1 cellular context compared by ENCODE assay signal in the genomic region with DNA sequence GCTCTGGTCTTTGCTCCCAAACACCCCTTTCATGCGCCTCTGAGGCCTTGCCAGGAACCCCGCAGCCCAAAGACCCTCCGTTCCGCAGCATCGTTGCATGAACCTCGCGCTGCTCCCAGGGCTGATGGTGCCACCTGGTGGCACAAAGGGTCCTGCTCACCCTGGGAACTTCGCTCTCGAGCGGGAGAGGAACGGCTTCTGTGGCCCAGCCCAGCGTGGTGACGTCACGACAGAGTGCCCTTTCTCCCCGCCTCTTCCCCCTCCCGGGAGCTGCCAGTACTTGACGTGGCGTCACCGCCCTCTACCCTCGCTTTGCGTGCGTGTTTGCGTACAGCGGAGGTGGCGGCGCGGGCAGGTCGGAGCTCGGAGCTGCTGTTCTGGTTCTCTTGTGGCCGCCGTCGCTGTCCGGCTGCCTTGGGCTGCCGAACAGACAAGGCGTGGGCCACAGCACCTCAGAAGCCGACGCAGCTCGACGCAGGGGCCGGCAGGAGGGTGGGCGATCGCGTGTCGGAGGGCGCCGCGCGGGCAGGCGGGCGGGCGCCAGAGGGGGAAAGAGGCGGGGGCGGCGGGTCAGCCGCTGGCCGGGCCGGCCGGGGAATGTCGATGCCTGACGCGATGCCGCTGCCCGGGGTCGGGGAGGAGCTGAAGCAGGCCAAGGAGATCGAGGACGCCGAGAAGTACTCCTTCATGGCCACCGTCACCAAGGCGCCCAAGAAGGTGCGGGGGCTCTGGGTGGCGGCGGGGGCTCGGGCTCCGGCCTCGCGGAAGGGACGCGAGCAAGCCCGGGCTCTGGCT.
A peak's percentile ranks its signal among the peaks of the same experiment; 100 is the strongest.
TF ChIP-seq lines count a peak whose summit lies in the region.

A gene (plus strand): TSS at position 310 of the 795 bp plus-strand sequence. CDS start 288 bp downstream, at position 598.

TF ChIP-seq in HepG2, 621 proteins besides CTCF, POLR2A, EP300 and RAD21 (continued from another document and continues in another):
- TF ChIP-seq, protein P1, sequence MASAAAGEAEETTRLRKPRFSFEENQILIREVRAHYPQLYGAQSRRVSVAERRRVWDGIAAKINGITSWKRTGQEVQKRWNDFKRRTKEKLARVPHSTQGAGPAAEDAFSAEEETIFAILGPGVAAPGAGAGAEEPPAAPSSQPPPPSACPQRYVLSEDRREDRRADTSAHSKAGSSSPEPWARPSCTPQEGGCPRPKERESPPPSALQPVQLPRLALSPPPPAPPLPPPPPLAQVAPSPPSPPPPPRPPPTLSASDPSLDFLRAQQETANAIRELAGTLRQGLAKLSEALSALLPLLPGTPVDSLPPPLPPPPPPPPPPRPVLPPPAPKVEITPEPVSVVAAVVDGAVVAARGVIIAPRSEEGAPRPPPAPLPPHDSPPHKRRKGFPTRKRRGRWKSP (CRISPR knock-in tag; IDR thresholded peaks at IDR 0.05): peak; percentile 65
- peak; percentile 42 for TF ChIP-seq HNRNPK (IDR thresholded peaks at IDR 0.05; ENCODE audit: low read depth, low read length, poor library complexity, severe bottlenecking)
- TF ChIP-seq, protein P2, sequence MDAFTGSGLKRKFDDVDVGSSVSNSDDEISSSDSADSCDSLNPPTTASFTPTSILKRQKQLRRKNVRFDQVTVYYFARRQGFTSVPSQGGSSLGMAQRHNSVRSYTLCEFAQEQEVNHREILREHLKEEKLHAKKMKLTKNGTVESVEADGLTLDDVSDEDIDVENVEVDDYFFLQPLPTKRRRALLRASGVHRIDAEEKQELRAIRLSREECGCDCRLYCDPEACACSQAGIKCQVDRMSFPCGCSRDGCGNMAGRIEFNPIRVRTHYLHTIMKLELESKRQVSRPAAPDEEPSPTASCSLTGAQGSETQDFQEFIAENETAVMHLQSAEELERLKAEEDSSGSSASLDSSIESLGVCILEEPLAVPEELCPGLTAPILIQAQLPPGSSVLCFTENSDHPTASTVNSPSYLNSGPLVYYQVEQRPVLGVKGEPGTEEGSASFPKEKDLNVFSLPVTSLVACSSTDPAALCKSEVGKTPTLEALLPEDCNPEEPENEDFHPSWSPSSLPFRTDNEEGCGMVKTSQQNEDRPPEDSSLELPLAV (CRISPR knock-in tag; conservative IDR thresholded peaks at IDR 0.05; ENCODE audit: low read depth): no peak
- no peak for TF ChIP-seq RBM22 (optimal IDR thresholded peaks at IDR 0.05; ENCODE audit: low read length)
- peak; percentile 85; the same call in 1 of the 2 replicates for TF ChIP-seq KAT7 (CRISPR knock-in tag; IDR thresholded peaks at IDR 0.05; ENCODE audit: borderline replicate concordance)
- no peak for TF ChIP-seq ZNF225 (CRISPR knock-in tag; IDR thresholded peaks at IDR 0.05)
- no peak for TF ChIP-seq SOX6 (IDR thresholded peaks at IDR 0.05)
- TF ChIP-seq SOX6 (CRISPR knock-in tag; IDR thresholded peaks at IDR 0.05): peak; percentile 59; the same call in 1 of the 2 replicates
- TF ChIP-seq ZNF629 (CRISPR knock-in tag; conservative IDR thresholded peaks at IDR 0.05): no peak
- TF ChIP-seq, protein P3, sequence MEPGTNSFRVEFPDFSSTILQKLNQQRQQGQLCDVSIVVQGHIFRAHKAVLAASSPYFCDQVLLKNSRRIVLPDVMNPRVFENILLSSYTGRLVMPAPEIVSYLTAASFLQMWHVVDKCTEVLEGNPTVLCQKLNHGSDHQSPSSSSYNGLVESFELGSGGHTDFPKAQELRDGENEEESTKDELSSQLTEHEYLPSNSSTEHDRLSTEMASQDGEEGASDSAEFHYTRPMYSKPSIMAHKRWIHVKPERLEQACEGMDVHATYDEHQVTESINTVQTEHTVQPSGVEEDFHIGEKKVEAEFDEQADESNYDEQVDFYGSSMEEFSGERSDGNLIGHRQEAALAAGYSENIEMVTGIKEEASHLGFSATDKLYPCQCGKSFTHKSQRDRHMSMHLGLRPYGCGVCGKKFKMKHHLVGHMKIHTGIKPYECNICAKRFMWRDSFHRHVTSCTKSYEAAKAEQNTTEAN (CRISPR knock-in tag; conservative IDR thresholded peaks at IDR 0.05): peak; percentile 31; the same call in 1 of the 2 replicates
- TF ChIP-seq HNF4G (IDR thresholded peaks at IDR 0.05; ENCODE audit: borderline replicate concordance, low read depth, low read length): no peak
- 0 out of 2 replicates have a peak, but pooled peaks have one; percentile 61 for TF ChIP-seq HNF4G (CRISPR knock-in tag; IDR thresholded peaks at IDR 0.05; ENCODE audit: borderline replicate concordance, low read depth)
- peak; percentile 37; the same call in 1 of the 2 replicates for TF ChIP-seq HIVEP1 (CRISPR knock-in tag; IDR thresholded peaks at IDR 0.05)
- TF ChIP-seq PCBP1 (IDR thresholded peaks at IDR 0.05; ENCODE audit: borderline replicate concordance, low read depth, low read length): no peak
- TF ChIP-seq ZFP1 (CRISPR knock-in tag; IDR thresholded peaks at IDR 0.05): peak; percentile 19; the same call in 1 of the 2 replicates
- TF ChIP-seq ZFP37 (CRISPR knock-in tag; IDR thresholded peaks at IDR 0.05; ENCODE audit: borderline replicate concordance): 0 out of 2 replicates have a peak, but pooled peaks have one; percentile 74
- no peak for TF ChIP-seq ATRX (CRISPR knock-in tag; IDR thresholded peaks at IDR 0.05; ENCODE audit: borderline replicate concordance)
- no peak; the same call in 1 of the 2 replicates for TF ChIP-seq SOX13 (IDR thresholded peaks at IDR 0.05)
- peak in 1 of 2 experiments; percentile 73; a peak in 2 of 4 replicates for TF ChIP-seq SOX13 (CRISPR knock-in tag; conservative IDR thresholded peaks at IDR 0.05 in 1 of 2, IDR thresholded peaks at IDR 0.05 in 1 of 2)
- TF ChIP-seq ATM (IDR thresholded peaks at IDR 0.05; ENCODE audit: borderline replicate concordance): no peak
- TF ChIP-seq SP140L (CRISPR knock-in tag; IDR thresholded peaks at IDR 0.05; ENCODE audit: borderline replicate concordance): 0 out of 2 replicates have a peak, but pooled peaks have one; percentile 65
- TF ChIP-seq, protein P4, sequence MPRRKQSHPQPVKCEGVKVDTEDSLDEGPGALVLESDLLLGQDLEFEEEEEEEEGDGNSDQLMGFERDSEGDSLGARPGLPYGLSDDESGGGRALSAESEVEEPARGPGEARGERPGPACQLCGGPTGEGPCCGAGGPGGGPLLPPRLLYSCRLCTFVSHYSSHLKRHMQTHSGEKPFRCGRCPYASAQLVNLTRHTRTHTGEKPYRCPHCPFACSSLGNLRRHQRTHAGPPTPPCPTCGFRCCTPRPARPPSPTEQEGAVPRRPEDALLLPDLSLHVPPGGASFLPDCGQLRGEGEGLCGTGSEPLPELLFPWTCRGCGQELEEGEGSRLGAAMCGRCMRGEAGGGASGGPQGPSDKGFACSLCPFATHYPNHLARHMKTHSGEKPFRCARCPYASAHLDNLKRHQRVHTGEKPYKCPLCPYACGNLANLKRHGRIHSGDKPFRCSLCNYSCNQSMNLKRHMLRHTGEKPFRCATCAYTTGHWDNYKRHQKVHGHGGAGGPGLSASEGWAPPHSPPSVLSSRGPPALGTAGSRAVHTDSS (CRISPR knock-in tag; conservative IDR thresholded peaks at IDR 0.05): no peak
- no peak for TF ChIP-seq SRSF9 (IDR thresholded peaks at IDR 0.05; ENCODE audit: borderline replicate concordance, insufficient read depth, low read depth, low read length, poor library complexity, severe bottlenecking)
- TF ChIP-seq, protein P5, sequence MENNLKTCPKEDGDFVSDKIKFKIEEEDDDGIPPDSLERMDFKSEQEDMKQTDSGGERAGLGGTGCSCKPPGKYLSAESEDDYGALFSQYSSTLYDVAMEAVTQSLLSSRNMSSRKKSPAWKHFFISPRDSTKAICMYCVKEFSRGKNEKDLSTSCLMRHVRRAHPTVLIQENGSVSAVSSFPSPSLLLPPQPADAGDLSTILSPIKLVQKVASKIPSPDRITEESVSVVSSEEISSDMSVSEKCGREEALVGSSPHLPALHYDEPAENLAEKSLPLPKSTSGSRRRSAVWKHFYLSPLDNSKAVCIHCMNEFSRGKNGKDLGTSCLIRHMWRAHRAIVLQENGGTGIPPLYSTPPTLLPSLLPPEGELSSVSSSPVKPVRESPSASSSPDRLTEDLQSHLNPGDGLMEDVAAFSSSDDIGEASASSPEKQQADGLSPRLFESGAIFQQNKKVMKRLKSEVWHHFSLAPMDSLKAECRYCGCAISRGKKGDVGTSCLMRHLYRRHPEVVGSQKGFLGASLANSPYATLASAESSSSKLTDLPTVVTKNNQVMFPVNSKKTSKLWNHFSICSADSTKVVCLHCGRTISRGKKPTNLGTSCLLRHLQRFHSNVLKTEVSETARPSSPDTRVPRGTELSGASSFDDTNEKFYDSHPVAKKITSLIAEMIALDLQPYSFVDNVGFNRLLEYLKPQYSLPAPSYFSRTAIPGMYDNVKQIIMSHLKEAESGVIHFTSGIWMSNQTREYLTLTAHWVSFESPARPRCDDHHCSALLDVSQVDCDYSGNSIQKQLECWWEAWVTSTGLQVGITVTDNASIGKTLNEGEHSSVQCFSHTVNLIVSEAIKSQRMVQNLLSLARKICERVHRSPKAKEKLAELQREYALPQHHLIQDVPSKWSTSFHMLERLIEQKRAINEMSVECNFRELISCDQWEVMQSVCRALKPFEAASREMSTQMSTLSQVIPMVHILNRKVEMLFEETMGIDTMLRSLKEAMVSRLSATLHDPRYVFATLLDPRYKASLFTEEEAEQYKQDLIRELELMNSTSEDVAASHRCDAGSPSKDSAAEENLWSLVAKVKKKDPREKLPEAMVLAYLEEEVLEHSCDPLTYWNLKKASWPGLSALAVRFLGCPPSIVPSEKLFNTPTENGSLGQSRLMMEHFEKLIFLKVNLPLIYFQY (CRISPR knock-in tag; IDR thresholded peaks at IDR 0.05; ENCODE audit: borderline replicate concordance): peak; percentile 21; the same call in 1 of the 2 replicates
- TF ChIP-seq, protein P6, sequence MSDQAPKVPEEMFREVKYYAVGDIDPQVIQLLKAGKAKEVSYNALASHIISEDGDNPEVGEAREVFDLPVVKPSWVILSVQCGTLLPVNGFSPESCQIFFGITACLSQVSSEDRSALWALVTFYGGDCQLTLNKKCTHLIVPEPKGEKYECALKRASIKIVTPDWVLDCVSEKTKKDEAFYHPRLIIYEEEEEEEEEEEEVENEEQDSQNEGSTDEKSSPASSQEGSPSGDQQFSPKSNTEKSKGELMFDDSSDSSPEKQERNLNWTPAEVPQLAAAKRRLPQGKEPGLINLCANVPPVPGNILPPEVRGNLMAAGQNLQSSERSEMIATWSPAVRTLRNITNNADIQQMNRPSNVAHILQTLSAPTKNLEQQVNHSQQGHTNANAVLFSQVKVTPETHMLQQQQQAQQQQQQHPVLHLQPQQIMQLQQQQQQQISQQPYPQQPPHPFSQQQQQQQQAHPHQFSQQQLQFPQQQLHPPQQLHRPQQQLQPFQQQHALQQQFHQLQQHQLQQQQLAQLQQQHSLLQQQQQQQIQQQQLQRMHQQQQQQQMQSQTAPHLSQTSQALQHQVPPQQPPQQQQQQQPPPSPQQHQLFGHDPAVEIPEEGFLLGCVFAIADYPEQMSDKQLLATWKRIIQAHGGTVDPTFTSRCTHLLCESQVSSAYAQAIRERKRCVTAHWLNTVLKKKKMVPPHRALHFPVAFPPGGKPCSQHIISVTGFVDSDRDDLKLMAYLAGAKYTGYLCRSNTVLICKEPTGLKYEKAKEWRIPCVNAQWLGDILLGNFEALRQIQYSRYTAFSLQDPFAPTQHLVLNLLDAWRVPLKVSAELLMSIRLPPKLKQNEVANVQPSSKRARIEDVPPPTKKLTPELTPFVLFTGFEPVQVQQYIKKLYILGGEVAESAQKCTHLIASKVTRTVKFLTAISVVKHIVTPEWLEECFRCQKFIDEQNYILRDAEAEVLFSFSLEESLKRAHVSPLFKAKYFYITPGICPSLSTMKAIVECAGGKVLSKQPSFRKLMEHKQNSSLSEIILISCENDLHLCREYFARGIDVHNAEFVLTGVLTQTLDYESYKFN (CRISPR knock-in tag; conservative IDR thresholded peaks at IDR 0.05): peak; percentile 37
- peak; percentile 31; the same call in 1 of the 2 replicates for TF ChIP-seq ZFP82 (CRISPR knock-in tag; IDR thresholded peaks at IDR 0.05; ENCODE audit: borderline replicate concordance)
- no peak; the same call in 1 of the 2 replicates for TF ChIP-seq CHD2 (IDR thresholded peaks at IDR 0.05; ENCODE audit: low read depth, low read length)
- TF ChIP-seq ZFP90 (CRISPR knock-in tag; IDR thresholded peaks at IDR 0.05; ENCODE audit: borderline replicate concordance): peak; percentile 71; the same call in 1 of the 2 replicates
- TF ChIP-seq PHF8 (CRISPR knock-in tag; IDR thresholded peaks at IDR 0.05): peak; percentile 96
- TF ChIP-seq, protein P7, sequence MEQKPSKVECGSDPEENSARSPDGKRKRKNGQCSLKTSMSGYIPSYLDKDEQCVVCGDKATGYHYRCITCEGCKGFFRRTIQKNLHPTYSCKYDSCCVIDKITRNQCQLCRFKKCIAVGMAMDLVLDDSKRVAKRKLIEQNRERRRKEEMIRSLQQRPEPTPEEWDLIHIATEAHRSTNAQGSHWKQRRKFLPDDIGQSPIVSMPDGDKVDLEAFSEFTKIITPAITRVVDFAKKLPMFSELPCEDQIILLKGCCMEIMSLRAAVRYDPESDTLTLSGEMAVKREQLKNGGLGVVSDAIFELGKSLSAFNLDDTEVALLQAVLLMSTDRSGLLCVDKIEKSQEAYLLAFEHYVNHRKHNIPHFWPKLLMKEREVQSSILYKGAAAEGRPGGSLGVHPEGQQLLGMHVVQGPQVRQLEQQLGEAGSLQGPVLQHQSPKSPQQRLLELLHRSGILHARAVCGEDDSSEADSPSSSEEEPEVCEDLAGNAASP (CRISPR knock-in tag; IDR thresholded peaks at IDR 0.05; ENCODE audit: borderline replicate concordance): peak; percentile 77
- no peak for TF ChIP-seq ZNF20 (CRISPR knock-in tag; IDR thresholded peaks at IDR 0.05)
- TF ChIP-seq, protein P8, sequence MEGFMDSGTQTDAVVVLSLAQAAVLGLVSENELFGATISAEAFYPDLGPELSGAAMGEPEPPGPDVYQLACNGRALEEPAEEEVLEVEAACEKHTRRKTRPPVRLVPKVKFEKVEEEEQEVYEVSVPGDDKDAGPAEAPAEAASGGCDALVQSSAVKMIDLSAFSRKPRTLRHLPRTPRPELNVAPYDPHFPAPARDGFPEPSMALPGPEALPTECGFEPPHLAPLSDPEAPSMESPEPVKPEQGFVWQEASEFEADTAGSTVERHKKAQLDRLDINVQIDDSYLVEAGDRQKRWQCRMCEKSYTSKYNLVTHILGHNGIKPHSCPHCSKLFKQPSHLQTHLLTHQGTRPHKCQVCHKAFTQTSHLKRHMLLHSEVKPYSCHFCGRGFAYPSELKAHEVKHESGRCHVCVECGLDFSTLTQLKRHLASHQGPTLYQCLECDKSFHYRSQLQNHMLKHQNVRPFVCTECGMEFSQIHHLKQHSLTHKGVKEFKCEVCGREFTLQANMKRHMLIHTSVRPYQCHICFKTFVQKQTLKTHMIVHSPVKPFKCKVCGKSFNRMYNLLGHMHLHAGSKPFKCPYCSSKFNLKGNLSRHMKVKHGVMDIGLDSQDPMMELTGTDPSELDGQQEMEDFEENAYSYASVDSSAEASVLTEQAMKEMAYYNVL (CRISPR knock-in tag; IDR thresholded peaks at IDR 0.05; ENCODE audit: borderline replicate concordance): no peak
- TF ChIP-seq, protein P9, sequence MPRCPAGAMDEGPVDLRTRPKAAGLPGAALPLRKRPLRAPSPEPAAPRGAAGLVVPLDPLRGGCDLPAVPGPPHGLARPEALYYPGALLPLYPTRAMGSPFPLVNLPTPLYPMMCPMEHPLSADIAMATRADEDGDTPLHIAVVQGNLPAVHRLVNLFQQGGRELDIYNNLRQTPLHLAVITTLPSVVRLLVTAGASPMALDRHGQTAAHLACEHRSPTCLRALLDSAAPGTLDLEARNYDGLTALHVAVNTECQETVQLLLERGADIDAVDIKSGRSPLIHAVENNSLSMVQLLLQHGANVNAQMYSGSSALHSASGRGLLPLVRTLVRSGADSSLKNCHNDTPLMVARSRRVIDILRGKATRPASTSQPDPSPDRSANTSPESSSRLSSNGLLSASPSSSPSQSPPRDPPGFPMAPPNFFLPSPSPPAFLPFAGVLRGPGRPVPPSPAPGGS (CRISPR knock-in tag; IDR thresholded peaks at IDR 0.05): peak; percentile 84
- TF ChIP-seq ZSCAN9 (CRISPR knock-in tag; IDR thresholded peaks at IDR 0.05; ENCODE audit: borderline replicate concordance): peak; percentile 84; the same call in 1 of the 2 replicates
- TF ChIP-seq TRIM24 (CRISPR knock-in tag; IDR thresholded peaks at IDR 0.05): no peak
- TF ChIP-seq ZNF337 (CRISPR knock-in tag; IDR thresholded peaks at IDR 0.05; ENCODE audit: borderline replicate concordance, low read depth): peak; percentile 63; the same call in 1 of the 2 replicates
- peak; percentile 61; the same call in 1 of the 2 replicates for TF ChIP-seq ZFP36L1 (CRISPR knock-in tag; IDR thresholded peaks at IDR 0.05)
